18 cellular contexts compared by ENCODE assay signal in the genomic region with DNA sequence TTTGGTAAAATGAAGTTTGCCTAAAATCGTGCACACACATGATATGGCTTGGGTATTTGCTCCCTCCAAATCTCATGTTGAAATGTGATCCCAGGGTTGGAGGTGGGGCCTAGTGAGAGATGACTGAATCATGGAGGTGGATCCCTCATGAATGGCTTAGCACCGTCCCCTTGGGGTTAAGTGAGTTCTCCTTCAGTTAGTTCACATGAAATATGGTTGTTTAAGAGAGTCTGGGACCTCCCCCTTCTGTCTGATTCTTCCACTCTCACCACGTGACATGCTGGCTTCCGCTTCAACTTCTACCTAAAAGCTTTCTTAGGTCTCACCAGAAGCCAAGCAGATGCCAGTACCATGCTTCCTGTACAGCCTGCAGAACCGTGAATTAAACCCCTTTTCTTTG. TPM values are rescaled to one million over a fixed set of nuclear protein-coding genes. Genes with fewer than 3 reads are reported as not detected.
A peak's percentile ranks its signal among the peaks of the same experiment; 100 is the strongest.
DNase-seq lines count a peak whose midpoint lies in the region; ATAC-seq, FAIRE-seq and TF ChIP-seq lines count a peak whose summit lies in the region.
"Had no signal": no experiment of that assay in that cellular context is flagged by ENCODE, and none has a peak within 500 bp of the region (broad histone marks: within the 10 kb centered on the region; RNA-seq: fewer than 3 reads in every experiment).

No MANE protein-coding gene starts in this region.

- no peak for TF ChIP-seq CTCF in foreskin keratinocyte (conservative IDR thresholded peaks at IDR 0.05)

- TF ChIP-seq POLR2A in H54 (IDR thresholded peaks at IDR 0.05; ENCODE audit: low read depth, low read length), result no peak

- no peak overlapping the region for H3K27ac ChIP-seq in foreskin keratinocyte
- H3K27ac ChIP-seq: colonic mucosa, hepatocyte, uterus, VCaP had no signal

- no peak for FAIRE-seq in H54 (lab: Jason Lieb, UNC)
- FAIRE-seq: small intestine had no signal

- DNase-seq in DMS 273 treated with DMSO at 0.1 percent for 48 hours (lab: John Stamatoyannopoulos, UW) (peak; percentile 47), HT1080 (ENCODE audit: low read depth) (peak; percentile 39), RPMI7951 (ENCODE audit: low read depth) (peak; percentile 48), foreskin keratinocyte (peak in 1 of 2 donors; percentile 7), H54 (ENCODE audit: insufficient read length, low spot score) (no peak)
- DNase-seq: activated CD8-positive, alpha-beta T cell treated with anti-CD3 and anti-CD28 coated beads, Interleukin-2, amount 10 ng/mL, durations not matched to agents 7 days and 5 days; colonic mucosa; EL; NCI-H226; small intestine; uterus had no signal

- ATAC-seq in foreskin keratinocyte, result peak; percentile 56
- no peak for ATAC-seq in GM21447 (IDR thresholded peaks at IDR 0.05; ENCODE audit: unreplicated experiment)
- ATAC-seq in HG03108 (IDR thresholded peaks at IDR 0.05; ENCODE audit: unreplicated experiment), result no peak
- no peak for ATAC-seq in GM18870 (IDR thresholded peaks at IDR 0.05; ENCODE audit: unreplicated experiment)
- ATAC-seq: activated CD8-positive, alpha-beta T cell treated with anti-CD3 and anti-CD28 coated beads, Interleukin-2, amount 10 ng/mL, durations not matched to agents 7 days and 5 days; activated T-helper 17 cell treated with anti-CD3 and anti-CD28 coated beads, Interleukin-2, amount 50 U/mL, for 72 hours; stimulated activated memory B cell treated with anti-CD40 and anti-IgM and Interleukin-4, amounts not matched to agents 10 μg/mL and 1 μg/mL and 100 μg/mL, for 72 hours had no signal

- no peaks in the 10 kb centered on the region for H3K27me3 ChIP-seq in foreskin keratinocyte
- H3K27me3 ChIP-seq: colonic mucosa, hepatocyte, uterus had no signal

- H3K4me1 ChIP-seq in foreskin keratinocyte, result peaks cover 4% of the 10 kb centered on the region
- H3K4me1 ChIP-seq: colonic mucosa, uterus had no signal

RNA-seq across cellular contexts. Expression of gene SIPA1L2, which starts 58.4 kb away (rescaled TPM):
- total RNA-seq in HT1080 (2014; rRNA removed; shearing (Covaris generic)), result 1.6 and 1.8 TPM in 2 replicates
- polyA plus RNA-seq in HT1080 (2015; cell fraction: cytosol; rRNA removed), result 0.79 and 1.1 TPM in 2 replicates
- 1.8 and 2.7 TPM in 2 replicates for polyA plus RNA-seq in HT1080 (2015; cell fraction: nucleus; rRNA removed)
- total RNA-seq in RPMI7951 (2014; rRNA removed; shearing (Covaris generic)), result 12.9 and 21.0 TPM in 2 replicates
- 1.2 and 1.3 TPM in 2 replicates for total RNA-seq in foreskin keratinocyte
- 0.20 and 0.26 TPM in 2 replicates for polyA plus RNA-seq in foreskin keratinocyte
